15 cellular contexts compared by ENCODE assay signal in the genomic region with DNA sequence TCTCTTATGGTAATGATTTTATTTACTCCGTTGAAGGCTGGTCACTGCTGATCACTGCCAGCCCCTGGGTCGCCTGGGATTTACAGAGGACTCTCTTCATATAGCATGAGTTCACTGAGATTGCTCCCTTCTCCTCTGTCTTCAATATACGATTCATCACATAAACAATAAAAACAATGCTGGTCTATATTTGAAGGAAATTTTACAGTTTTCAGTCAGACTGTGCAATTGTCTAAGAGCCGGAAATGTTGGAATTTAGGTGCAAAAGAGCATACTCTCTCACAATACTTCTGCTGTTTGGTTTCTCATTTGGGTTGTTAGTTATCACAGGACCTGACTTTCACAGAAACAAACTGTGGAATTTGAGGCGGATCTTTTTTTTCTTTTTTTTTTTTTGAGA.
"Had no signal": no experiment of that assay in that cellular context is flagged by ENCODE, and none has a peak within 500 bp of the region (broad histone marks: within the 10 kb centered on the region; RNA-seq: fewer than 3 reads in every experiment).

No MANE protein-coding gene starts in this region.

- H3K36me3 Mint-ChIP-seq: activated naive CD4-positive, alpha-beta T cell treated with anti-CD3 and anti-CD28 coated beads, Interleukin-2, amount 10 ng/mL, durations not matched to agents 7 days and 5 days; natural killer cell; stimulated activated effector memory CD8-positive, alpha-beta T cell treated with anti-CD3 and anti-CD28 coated beads, Interleukin-12 subunit alpha, Interleukin-12 subunit beta, amount 100 ng/mL, for 72 hours had no signal

- H3K27me3 ChIP-seq: tibial nerve had no signal

- H3K27ac Mint-ChIP-seq: activated naive CD4-positive, alpha-beta T cell treated with anti-CD3 and anti-CD28 coated beads, Interleukin-2, amount 10 ng/mL, durations not matched to agents 7 days and 5 days; activated T-helper 2 cell treated with anti-CD3 and anti-CD28 coated beads, Interferon-gamma antibody, Interleukin-2, Interleukin-4, amounts not matched to agents 10 μg/mL and 5 μg/mL and 100 μg/mL, durations not matched to agents 14 hours and 24 hours and 36 hours; natural killer cell; stimulated activated effector memory CD8-positive, alpha-beta T cell treated with anti-CD3 and anti-CD28 coated beads, Interleukin-12 subunit alpha, Interleukin-12 subunit beta, amount 100 ng/mL, for 72 hours had no signal

- H3K4me3 Mint-ChIP-seq: activated naive CD4-positive, alpha-beta T cell treated with anti-CD3 and anti-CD28 coated beads, Interleukin-2, amount 10 ng/mL, durations not matched to agents 7 days and 5 days; immature natural killer cell; natural killer cell; stimulated activated effector memory CD8-positive, alpha-beta T cell treated with anti-CD3 and anti-CD28 coated beads, Interleukin-12 subunit alpha, Interleukin-12 subunit beta, amount 100 ng/mL, for 72 hours had no signal

- H3K9me3 Mint-ChIP-seq: activated naive CD4-positive, alpha-beta T cell treated with anti-CD3 and anti-CD28 coated beads, Interleukin-2, amount 10 ng/mL, durations not matched to agents 7 days and 5 days; activated T-helper 2 cell treated with anti-CD3 and anti-CD28 coated beads, Interferon-gamma antibody, Interleukin-2, Interleukin-4, amounts not matched to agents 10 μg/mL and 5 μg/mL and 100 μg/mL, durations not matched to agents 14 hours and 24 hours and 36 hours; immature natural killer cell; natural killer cell; stimulated activated effector memory CD8-positive, alpha-beta T cell treated with anti-CD3 and anti-CD28 coated beads, Interleukin-12 subunit alpha, Interleukin-12 subunit beta, amount 100 ng/mL, for 72 hours had no signal

- DNase-seq: activated CD4-positive, alpha-beta T cell treated with anti-CD3 and anti-CD28 coated beads for 4 hours; activated naive CD4-positive, alpha-beta T cell treated with anti-CD3 and anti-CD28 coated beads, Interleukin-2, amount 10 ng/mL, durations not matched to agents 7 days and 5 days; central memory CD4-positive, alpha-beta T cell; immature natural killer cell; left cardiac atrium; lower lobe of right lung; mucosa of descending colon; natural killer cell; small intestine; T-helper 1 cell; WERI-Rb-1 had no signal

- H3K9ac ChIP-seq: SK-N-SH had no signal

- H3K4me1 Mint-ChIP-seq: immature natural killer cell; natural killer cell; stimulated activated effector memory CD8-positive, alpha-beta T cell treated with anti-CD3 and anti-CD28 coated beads, Interleukin-12 subunit alpha, Interleukin-12 subunit beta, amount 100 ng/mL, for 72 hours had no signal

- H3K9me3 ChIP-seq: lower lobe of right lung, mucosa of descending colon, SK-N-SH, tibial nerve had no signal

- H3K36me3 ChIP-seq: lower lobe of right lung, tibial nerve, WERI-Rb-1 had no signal

- H3K27ac ChIP-seq: lower lobe of right lung, WERI-Rb-1 had no signal

- H3K9me2 ChIP-seq: SK-N-SH had no signal

- H3K4me2 ChIP-seq: SK-N-SH had no signal

- H3K4me3 ChIP-seq: lower lobe of right lung, mucosa of descending colon, tibial nerve had no signal
